8 cellular contexts compared by ENCODE assay signal in genomic region chrX:14899607-14900006, GRCh38. TPM values are rescaled to one million over a fixed set of nuclear protein-coding genes. Genes with fewer than 3 reads are reported as not detected.
DNase-seq lines count a peak whose midpoint lies in the region; ATAC-seq and TF ChIP-seq lines count a peak whose summit lies in the region.

No MANE protein-coding gene starts in this region.

- CTCF ChIA-PET in activated CD8-positive, alpha-beta T cell treated with anti-CD3 and anti-CD28 coated beads for 36 hours (lab: Charles Lee): no interaction called here

- intact Hi-C loops in activated CD8-positive, alpha-beta T cell treated with anti-CD3 and anti-CD28 coated beads for 36 hours (cut with micrococcal nuclease): no loop called here

- H3K27me3 ChIP-seq in suprapubic skin: no peaks in the 10 kb centered on the region

- peaks cover 3% of the 10 kb centered on the region for H3K9me3 Mint-ChIP-seq in activated CD8-positive, alpha-beta T cell treated with anti-CD3 and anti-CD28 coated beads for 36 hours

- no peak for TF ChIP-seq EP300 in suprapubic skin (IDR thresholded peaks at IDR 0.05)

- TF ChIP-seq CTCF in activated CD8-positive, alpha-beta T cell treated with anti-CD3 and anti-CD28 coated beads for 36 hours (IDR thresholded peaks at IDR 0.05): no peak
- TF ChIP-seq CTCF in suprapubic skin (IDR thresholded peaks at IDR 0.05): no peak

- ATAC-seq in GM18868 (IDR thresholded peaks at IDR 0.05; ENCODE audit: unreplicated experiment) (peak; percentile 74), HG02981 (IDR thresholded peaks at IDR 0.05; ENCODE audit: unreplicated experiment) (peak; percentile 85), HG03039 (IDR thresholded peaks at IDR 0.05; ENCODE audit: unreplicated experiment) (no peak), HG02884 (IDR thresholded peaks at IDR 0.05; ENCODE audit: unreplicated experiment) (no peak)
- ATAC-seq in activated CD8-positive, alpha-beta T cell treated with anti-CD3 and anti-CD28 coated beads for 36 hours: peak; percentile 91

- no peak overlapping the region for H3K4me3 Mint-ChIP-seq in activated CD8-positive, alpha-beta T cell treated with anti-CD3 and anti-CD28 coated beads for 36 hours

- no peaks in the 10 kb centered on the region for H3K27me3 Mint-ChIP-seq in activated CD8-positive, alpha-beta T cell treated with anti-CD3 and anti-CD28 coated beads for 36 hours

- H3K36me3 ChIP-seq in mesodermal cell (ENCODE audit: control insufficient read depth, insufficient read depth, low read length): peaks cover 30% of the 10 kb centered on the region
- peaks cover 4% of the 10 kb centered on the region for H3K36me3 ChIP-seq in suprapubic skin

- peaks cover 10% of the 10 kb centered on the region for H3K4me1 Mint-ChIP-seq in activated CD8-positive, alpha-beta T cell treated with anti-CD3 and anti-CD28 coated beads for 36 hours (ENCODE audit: low read depth)

- H3K4me3 ChIP-seq in mesodermal cell (ENCODE audit: extremely low read depth, insufficient read depth, low read length, poor library complexity, severe bottlenecking): no peak overlapping the region
- H3K4me3 ChIP-seq in suprapubic skin: no peak overlapping the region

- H3K27ac ChIP-seq in mesodermal cell (ENCODE audit: low read depth, low read length, severe bottlenecking) (peak overlapping the region; percentile 23), suprapubic skin (no peak overlapping the region)

- POLR2A ChIA-PET in activated CD8-positive, alpha-beta T cell treated with anti-CD3 and anti-CD28 coated beads for 36 hours (lab: Charles Lee): no interaction called here

- no peak for TF ChIP-seq POLR2A in suprapubic skin (IDR thresholded peaks at IDR 0.05)

- peaks cover 34% of the 10 kb centered on the region for H3K36me3 Mint-ChIP-seq in activated CD8-positive, alpha-beta T cell treated with anti-CD3 and anti-CD28 coated beads for 36 hours (ENCODE audit: low read depth)

- peaks cover 6% of the 10 kb centered on the region for H3K9me3 ChIP-seq in mesodermal cell (ENCODE audit: control insufficient read depth, low read length)
- H3K9me3 ChIP-seq in suprapubic skin: no peaks in the 10 kb centered on the region

- H3K4me1 ChIP-seq in mesodermal cell (ENCODE audit: control insufficient read depth, insufficient read depth, low read length, poor library complexity, severe bottlenecking) (peaks cover 3% of the 10 kb centered on the region), suprapubic skin (no peaks in the 10 kb centered on the region)

- no peak for DNase-seq in activated CD8-positive, alpha-beta T cell treated with anti-CD3 and anti-CD28 coated beads for 36 hours
- DNase-seq in suprapubic skin (ENCODE audit: low spot score in 2 of 2) (no peak), NOMO-1 (lab: John Stamatoyannopoulos, UW; ENCODE audit: unreplicated experiment in 2 of 2) (no peak)

- peak overlapping the region; percentile 88 for H3K27ac Mint-ChIP-seq in activated CD8-positive, alpha-beta T cell treated with anti-CD3 and anti-CD28 coated beads for 36 hours

RNA-seq across cellular contexts. Expression of gene MOSPD2, which starts 26.4 kb away (rescaled TPM):
- total RNA-seq in activated CD8-positive, alpha-beta T cell treated with anti-CD3 and anti-CD28 coated beads for 36 hours: 10 to 100 TPM; 11.0 to 11.6 TPM
- polyA plus RNA-seq in mesodermal cell (2013, experiment 1 of 2): 12.9 TPM
- 19.8 TPM for polyA plus RNA-seq in mesodermal cell (2013, experiment 2 of 2)
- 10 to 100 TPM; 15.9 to 56.8 (median 25.0) TPM for total RNA-seq in suprapubic skin

RNA-seq across cellular contexts. Expression of gene FANCB, which starts 26.7 kb away (rescaled TPM):
- 10 to 100 TPM; 12.5 to 15.1 TPM for total RNA-seq in activated CD8-positive, alpha-beta T cell treated with anti-CD3 and anti-CD28 coated beads for 36 hours
- polyA plus RNA-seq in mesodermal cell (2013, experiment 1 of 2): 4.1 TPM
- polyA plus RNA-seq in mesodermal cell (2013, experiment 2 of 2): 3.7 TPM
- 1 to 10 TPM in 2 of 4 donors, under 1 TPM in 2; 0.79 to 1.9 (median 0.94) TPM for total RNA-seq in suprapubic skin

Comparison
In these comparisons a context has a peak if more than half of its experiments do, and no peak if none do; other contexts are left out.
1. ATAC-seq: peak in GM18868 (single experiment), HG02981 (single experiment) and activated CD8-positive, alpha-beta T cell treated with anti-CD3 and anti-CD28 coated beads for 36 hours (single experiment); none in HG03039 (single experiment) and HG02884 (single experiment).
2. RNA of gene FANCB, which starts 26.7 kb away (total RNA-seq): 12.5 to 15.1 TPM in activated CD8-positive, alpha-beta T cell treated with anti-CD3 and anti-CD28 coated beads for 36 hours; 0.79 to 1.9 TPM in suprapubic skin; every median in the first group is over 4 times any median in the second.